1 cellular context compared by ENCODE assay signal in genomic region chr3:112005091-112005672, GRCh38.
TF ChIP-seq lines count a peak whose summit lies in the region.

No MANE protein-coding gene starts in this region.

TF ChIP-seq in GM12878, 131 proteins besides CTCF, POLR2A, EP300 and RAD21:
- TF ChIP-seq IKZF1 (conservative IDR thresholded peaks at IDR 0.05) (no peak), ATF7 (IDR thresholded peaks at IDR 0.05; ENCODE audit: low read depth) (0 out of 2 replicates have a peak, but pooled peaks have one; percentile 32)
